In the genomic region with DNA sequence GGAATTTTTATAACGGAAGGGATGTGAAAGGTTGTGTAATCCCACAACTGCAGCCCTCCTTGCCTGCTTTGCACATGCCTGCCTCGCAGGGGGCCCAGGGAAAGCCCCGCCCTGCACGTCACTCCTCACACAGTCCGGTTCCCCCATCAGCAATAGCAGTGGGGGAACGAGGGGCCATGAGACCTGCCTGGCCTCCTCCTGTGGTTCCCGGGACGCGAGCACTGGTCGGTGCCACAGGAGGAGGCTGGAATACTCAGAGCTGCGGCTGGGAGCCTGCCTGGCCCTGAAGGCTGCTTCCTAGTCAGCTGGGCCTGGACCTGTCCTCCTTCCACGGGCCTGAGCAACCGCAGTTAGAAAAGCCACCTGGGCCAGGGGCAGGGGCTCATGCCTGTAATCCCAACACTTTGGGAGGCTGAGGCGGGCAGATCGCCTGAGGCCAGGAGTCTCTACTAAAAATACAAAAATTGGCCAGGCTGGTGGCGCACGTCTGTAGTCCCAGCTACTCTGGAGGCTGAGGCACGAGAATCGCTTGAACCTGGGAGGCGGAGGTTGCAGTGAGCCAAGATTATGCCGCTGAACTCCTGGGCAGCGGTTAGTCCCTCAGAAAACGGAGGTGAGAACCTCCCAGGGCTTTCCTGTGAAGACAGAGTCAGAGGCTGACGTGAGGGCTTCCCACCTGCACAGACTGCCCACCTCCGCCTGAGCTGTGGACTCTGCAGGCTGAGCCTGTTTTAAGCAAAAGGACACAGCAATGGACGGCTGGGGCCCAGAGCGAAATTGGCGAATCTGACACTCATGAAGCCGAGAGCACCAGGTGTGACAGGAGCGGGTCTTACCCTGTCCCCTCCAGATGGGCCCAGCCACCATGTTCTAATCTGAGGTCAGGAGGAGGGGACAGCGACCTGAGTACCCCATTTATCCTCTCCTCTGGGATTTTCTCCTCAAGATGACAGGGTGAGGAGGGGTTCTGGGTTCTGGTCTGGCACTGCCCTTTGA, we compare ENCODE assay signal across 1 cellular context.
TF ChIP-seq lines count a peak whose summit lies in the region.

No MANE protein-coding gene starts in this region.

TF ChIP-seq in GM12891, 5 proteins besides CTCF, POLR2A, EP300 and RAD21 (continued from another document):
- no peak for TF ChIP-seq POU2F2 (IDR thresholded peaks at IDR 0.05; ENCODE audit: low read depth, low read length)
TF ChIP-seq in GM12891: peak in this region for 0.
